8 cellular contexts compared by ENCODE assay signal in genomic region chr19:12793290-12794195, GRCh38. TPM values are rescaled to one million over a fixed set of nuclear protein-coding genes. Genes with fewer than 3 reads are reported as not detected.
A peak's percentile ranks its signal among the peaks of the same experiment; 100 is the strongest.
DNase-seq lines count a peak whose midpoint lies in the region; ATAC-seq and TF ChIP-seq lines count a peak whose summit lies in the region.

No MANE protein-coding gene starts in this region.

- no peak for TF ChIP-seq EP300 in gastroesophageal sphincter (IDR thresholded peaks at IDR 0.05)

- WGBS in gastroesophageal sphincter (ENCODE audit: low coverage in 1 of 2), 2 donors, result 0% methylated on average over 2 to 6 of the region's 81 CpGs

- no peaks in the 10 kb centered on the region for H3K27me3 Mint-ChIP-seq in Calu3 (ENCODE audit: unreplicated experiment)

- intact Hi-C loops in Calu3 (cut with micrococcal nuclease; ENCODE audit: unreplicated experiment), result no loop called here

- H3K4me3 ChIP-seq in MG63 (peak overlapping the region; percentile 89), gastroesophageal sphincter (peak overlapping the region; percentile 60 to 97)

- peak; percentile 65 to 86 for TF ChIP-seq POLR2A in gastroesophageal sphincter (IDR thresholded peaks at IDR 0.05)

- H3K4me1 Mint-ChIP-seq in Calu3 (ENCODE audit: low read depth, unreplicated experiment), result peaks cover 31% of the 10 kb centered on the region

- peaks cover 78% of the 10 kb centered on the region for H3K36me3 Mint-ChIP-seq in Calu3 (ENCODE audit: insufficient read depth, unreplicated experiment)

- peak overlapping the region; percentile 86 for H3K4me3 Mint-ChIP-seq in Calu3 (ENCODE audit: low read depth, unreplicated experiment)

- CTCF ChIA-PET in Calu3 (lab: Charles Lee), result interaction anchor here (1.3 to 3.0 kb wide), 2 partner anchors 11 to 15 kb away, joined by 3 to 17 read pairs; no protein-coding TSS in a partner anchor

- TF ChIP-seq CTCF in Calu3 (IDR thresholded peaks at IDR 0.05; ENCODE audit: unreplicated experiment) (no peak), gastroesophageal sphincter (IDR thresholded peaks at IDR 0.05) (peak in 3 of 4 experiments; percentile 20 to 41 (median 39))

- H3K27ac Mint-ChIP-seq in Calu3 (ENCODE audit: unreplicated experiment), result peak overlapping the region; percentile 98

- H3K9me3 ChIP-seq in MG63, result no peaks in the 10 kb centered on the region
- no peaks in the 10 kb centered on the region for H3K9me3 ChIP-seq in gastroesophageal sphincter

- H3K36me3 ChIP-seq in MG63 (peaks cover 16% of the 10 kb centered on the region), gastroesophageal sphincter (peaks cover 0 to 18% of the 10 kb centered on the region in 2 donors)

- peak overlapping the region; percentile 89 to 100 (median 98) for H3K27ac ChIP-seq in gastroesophageal sphincter

- H3K9me3 Mint-ChIP-seq in Calu3 (ENCODE audit: low read depth, unreplicated experiment), result no peaks in the 10 kb centered on the region

- peaks cover 0 to 56% (median 15%) of the 10 kb centered on the region in 3 donors for H3K4me1 ChIP-seq in gastroesophageal sphincter

- DNase-seq in Calu3, result peak; percentile 91
- DNase-seq in MG63, result peak; percentile 100
- DNase-seq in SK-N-DZ (ENCODE audit: low spot score), result peak; percentile 89
- DNase-seq in activated naive CD4-positive, alpha-beta T cell treated with anti-CD3 and anti-CD28 coated beads, Interleukin-2, amount 50 U/mL, for 16 hours, result peak; percentile 90
- peak in 55 of 56 donors; percentile 63 to 95 (median 88) for DNase-seq in nucleus accumbens (lab: John Stamatoyannopoulos, UW)
- DNase-seq in superior temporal gyrus (ENCODE audit: extremely low spot score), result peak; percentile 93

- ATAC-seq in GM21619 (IDR thresholded peaks at IDR 0.05; ENCODE audit: unreplicated experiment) (peak; percentile 25), gastroesophageal sphincter (peak; percentile 46)

- BruUV-seq in Calu3 (replicated peaks; lab: Mats Ljungman, UMichigan), result no TSS peak

- H3K27me3 ChIP-seq in MG63 (no peaks in the 10 kb centered on the region), gastroesophageal sphincter (no peaks in the 10 kb centered on the region)

RNA-seq across cellular contexts. Expression of gene JUNB, which starts 2.3 kb away (rescaled TPM):
- total RNA-seq in Calu3 (2022) (113 and 116 TPM in 2 replicates), gastroesophageal sphincter (100 to 1,000 TPM in 3 of 4 donors, 10 to 100 TPM in 1; 99.3 to 614 (median 168) TPM)
- 82.5 and 125 TPM in 2 replicates for total RNA-seq in MG63 (2014; rRNA removed; shearing (Covaris generic); ENCODE audit: low replicate concordance)
- 29.4 and 37.6 TPM in 2 replicates for polyA plus RNA-seq in SK-N-DZ (2014; cell fraction: cytosol; rRNA removed)
- polyA plus RNA-seq in SK-N-DZ (2014; cell fraction: nucleus; rRNA removed), result 49.1 and 66.1 TPM in 2 replicates

RNA-seq across cellular contexts. Expression of gene PRDX2, which starts 8.1 kb away (rescaled TPM):
- total RNA-seq in Calu3 (2022) (121 and 135 TPM in 2 replicates), gastroesophageal sphincter (100 to 1,000 TPM; 178 to 303 (median 227) TPM)
- total RNA-seq in MG63 (2014; rRNA removed; shearing (Covaris generic); ENCODE audit: low replicate concordance), result 279 and 325 TPM in 2 replicates
- 767 and 849 TPM in 2 replicates for polyA plus RNA-seq in SK-N-DZ (2014; cell fraction: cytosol; rRNA removed)
- polyA plus RNA-seq in SK-N-DZ (2014; cell fraction: nucleus; rRNA removed), result 377 and 409 TPM in 2 replicates

RNA-seq across cellular contexts. Expression of gene THSD8, which starts 8.3 kb away (rescaled TPM):
- total RNA-seq in Calu3 (2022) (14.0 and 16.1 TPM in 2 replicates), gastroesophageal sphincter (not detected)
- total RNA-seq in MG63 (2014; rRNA removed; shearing (Covaris generic); ENCODE audit: low replicate concordance), result 0.99 TPM in 1 of 2 replicates, not detected in the other
- not detected in 2 replicates for polyA plus RNA-seq in SK-N-DZ (2014; cell fraction: cytosol; rRNA removed)
- not detected in 2 replicates for polyA plus RNA-seq in SK-N-DZ (2014; cell fraction: nucleus; rRNA removed)

RNA-seq across cellular contexts. Expression of gene RNASEH2A, which starts 12.8 kb away (rescaled TPM):
- 30.6 and 41.6 TPM in 2 replicates for total RNA-seq in Calu3 (2022)
- 153 and 219 TPM in 2 replicates for total RNA-seq in MG63 (2014; rRNA removed; shearing (Covaris generic); ENCODE audit: low replicate concordance)
- 88.4 and 99.4 TPM in 2 replicates for polyA plus RNA-seq in SK-N-DZ (2014; cell fraction: cytosol; rRNA removed)
- 67.7 and 74.8 TPM in 2 replicates for polyA plus RNA-seq in SK-N-DZ (2014; cell fraction: nucleus; rRNA removed)
- 1 to 10 TPM; 2.0 to 9.4 (median 3.7) TPM for total RNA-seq in gastroesophageal sphincter

RNA-seq across cellular contexts. Expression of gene HOOK2, which starts 18.2 kb away (rescaled TPM):
- total RNA-seq in Calu3 (2022), result 69.0 and 70.7 TPM in 2 replicates
- total RNA-seq in MG63 (2014; rRNA removed; shearing (Covaris generic); ENCODE audit: low replicate concordance), result 23.1 and 48.2 TPM in 2 replicates
- polyA plus RNA-seq in SK-N-DZ (2014; cell fraction: cytosol; rRNA removed), result 27.5 and 33.1 TPM in 2 replicates
- 78.9 and 107 TPM in 2 replicates for polyA plus RNA-seq in SK-N-DZ (2014; cell fraction: nucleus; rRNA removed)
- 10 to 100 TPM; 13.5 to 24.1 (median 14.6) TPM for total RNA-seq in gastroesophageal sphincter

Comparison
In these comparisons a context has a peak if more than half of its experiments do, and no peak if none do; other contexts are left out.
1. Peak in every context shown above with its lines: DNase-seq, ATAC-seq, H3K4me3 ChIP-seq and H3K27ac ChIP-seq.